ENCODE assay signal across 8 cellular contexts in genomic region chr15:66497502-66498455, GRCh38. TPM values are rescaled to one million over a fixed set of nuclear protein-coding genes. Genes with fewer than 3 reads are reported as not detected.
DNase-seq lines count a peak whose midpoint lies in the region; ATAC-seq and TF ChIP-seq lines count a peak whose summit lies in the region.

SNAPC5 (minus strand) TSS chr15:66497762; CDS start chr15:66497731, 31 bp downstream.

- H3K27ac Mint-ChIP-seq in CD14-positive monocyte = peak within 1 kb of the TSS; percentile 94 to 99 (median 98)

- 5% methylated on average over 43 of the region's 43 CpGs for WGBS in liver

- peaks cover 9 to 63% (median 50%) of the 10 kb centered on the region in 4 donors for H3K36me3 ChIP-seq in liver (ENCODE audit: control insufficient read depth in 4 of 4, insufficient read depth in 3 of 4, low read depth in 1 of 4, low read length in 3 of 4)

- no peaks in the 10 kb centered on the region for H3K9me3 ChIP-seq in liver (ENCODE audit: control insufficient read depth in 4 of 4, low read length in 3 of 4)

- peaks cover 0 to 2% (median 0%) of the 10 kb centered on the region in 7 donors for H3K9me3 Mint-ChIP-seq in CD14-positive monocyte

- peak; percentile 96 for DNase-seq in CD14-positive monocyte (ENCODE audit: low spot score)
- DNase-seq in NCI-H774 (lab: John Stamatoyannopoulos, UW) = peak; percentile 89
- peak; percentile 97 for DNase-seq in activated CD4-positive, alpha-beta T cell treated with anti-CD3 and anti-CD28 coated beads, Interleukin-2, amount 50 U/mL, for 4 hours
- DNase-seq in dermis blood vessel endothelial cell = peak; percentile 97
- DNase-seq in stimulated activated CD4-positive, alpha-beta T cell treated with anti-CD3 and anti-CD28 coated beads, Interleukin-4, amount 100 ng/mL, for 4 hours = peak; percentile 96 to 99

- ATAC-seq in GM19328 (IDR thresholded peaks at IDR 0.05; ENCODE audit: unreplicated experiment) (peak; percentile 80), HG03521 (IDR thresholded peaks at IDR 0.05; ENCODE audit: unreplicated experiment) (peak; percentile 86)

- TF ChIP-seq CTCF in CD14-positive monocyte (IDR thresholded peaks at IDR 0.05) = peak; percentile 99
- TF ChIP-seq CTCF in liver (IDR thresholded peaks at IDR 0.05; ENCODE audit: low read depth, low read length, missing input control) = peak; percentile 92

- TF ChIP-seq RAD21 in liver (IDR thresholded peaks at IDR 0.05) = peak; percentile 84 to 89

- peak within 1 kb of the TSS; percentile 78 to 92 for H3K27ac ChIP-seq in liver (ENCODE audit: low read depth in 1 of 2, low read length in 2 of 2)

- peak within 1 kb of the TSS; percentile 74 to 95 (median 85) for H3K4me3 ChIP-seq in liver (ENCODE audit: low read depth in 1 of 3, low read length in 3 of 3)

- peaks cover 0 to 2% (median 0%) of the 10 kb centered on the region in 3 donors for H3K27me3 Mint-ChIP-seq in CD14-positive monocyte (ENCODE audit: low read depth in 3 of 3)

- peak within 1 kb of the TSS; percentile 94 to 96 for H3K4me3 Mint-ChIP-seq in CD14-positive monocyte

- peaks cover 3 to 51% (median 43%) of the 10 kb centered on the region in 4 donors for H3K4me1 ChIP-seq in liver (ENCODE audit: control insufficient read depth in 4 of 4, insufficient read depth in 4 of 4, low read length in 3 of 4)

- H3K4me1 Mint-ChIP-seq in CD14-positive monocyte = peaks cover 52% of the 10 kb centered on the region

- H3K36me3 Mint-ChIP-seq in CD14-positive monocyte = peaks cover 60 to 65% of the 10 kb centered on the region in 2 donors

- intact Hi-C loops in CD14-positive monocyte (cut with micrococcal nuclease) = loop anchor here (2.0 to 10.0 kb wide), 2 partner anchors 141 to 143 kb away; partner anchors contain the start of gene TIPIN (in 2 of the 2)

- no peaks in the 10 kb centered on the region for H3K27me3 ChIP-seq in liver (ENCODE audit: control insufficient read depth in 4 of 4, insufficient read depth in 4 of 4, low read length in 3 of 4)

- H3K9ac ChIP-seq in liver (ENCODE audit: low read depth in 1 of 2, low read length in 2 of 2) = peak within 1 kb of the TSS; percentile 41 to 90

TF ChIP-seq in liver, 16 proteins besides CTCF, POLR2A, EP300 and RAD21:
- TF ChIP-seq FOXA1 (IDR thresholded peaks at IDR 0.05) (no peak), NR2F2 (IDR thresholded peaks at IDR 0.05) (no peak), REST (IDR thresholded peaks at IDR 0.05) (peak; percentile 29), RXRA (IDR thresholded peaks at IDR 0.05) (peak in 1 of 2 donors; percentile 32), TAF1 (conservative IDR thresholded peaks at IDR 0.05) (no peak), ZBTB33 (IDR thresholded peaks at IDR 0.05) (no peak), HNF4G (IDR thresholded peaks at IDR 0.05) (no peak), FOXA2 (IDR thresholded peaks at IDR 0.05) (no peak), SP1 (IDR thresholded peaks at IDR 0.05) (peak; percentile 42), ATF3 (IDR thresholded peaks at IDR 0.05) (peak; percentile 59), GABPA (IDR thresholded peaks at IDR 0.05 in 1 of 2, conservative IDR thresholded peaks at IDR 0.05 in 1 of 2) (peak in 1 of 2 donors; percentile 89), JUND (IDR thresholded peaks at IDR 0.05) (peak; percentile 67 to 72), EGR1 (IDR thresholded peaks at IDR 0.05; ENCODE audit: low read depth in 2 of 2) (no peak), MAX (IDR thresholded peaks at IDR 0.05) (peak; percentile 77), YY1 (IDR thresholded peaks at IDR 0.05) (peak; percentile 77)
TF ChIP-seq in liver: peak in this region for 8.

RNA-seq across cellular contexts. Expression of gene SNAPC5, which starts in this region (rescaled TPM):
- 10 to 100 TPM; 30.2 to 32.5 TPM for polyA plus RNA-seq in CD14-positive monocyte
- total RNA-seq in dermis blood vessel endothelial cell = 21.4 and 22.2 TPM in 2 replicates
- total RNA-seq in liver = 10 to 100 TPM; 11.3 to 21.4 TPM
- polyA plus RNA-seq in liver = 10 to 100 TPM; 22.7 to 24.9 TPM

Comparison
In these comparisons a context has a peak if more than half of its experiments do, and no peak if none do; other contexts are left out.
1. Peak in every context shown above with its lines: DNase-seq, ATAC-seq, H3K4me3 ChIP-seq and H3K27ac ChIP-seq.